In genomic region chr3:24303057-24303754, GRCh38 we compare ENCODE assay signal across 17 cellular contexts.
"Had no signal": no experiment of that assay in that cellular context is flagged by ENCODE, and none has a peak within 500 bp of the region (broad histone marks: within the 10 kb centered on the region; RNA-seq: fewer than 3 reads in every experiment).

No MANE protein-coding gene starts in this region.

- H3K9me3 Mint-ChIP-seq: memory B cell had no signal

- DNase-seq: activated CD4-positive, alpha-beta T cell treated with anti-CD3 and anti-CD28 coated beads for 4 hours; activated CD8-positive, alpha-beta memory T cell treated with anti-CD3 and anti-CD28 coated beads, Interleukin-2, amount 50 U/mL, for 48 hours; activated CD8-positive, alpha-beta T cell treated with anti-CD3 and anti-CD28 coated beads, Interleukin-2, amount 10 ng/mL, durations not matched to agents 7 days and 5 days; activated naive CD4-positive, alpha-beta T cell; dorsolateral prefrontal cortex; esophagus squamous epithelium; foreskin keratinocyte; heart left ventricle; stimulated activated CD4-positive, alpha-beta T cell treated with anti-CD3 and anti-CD28 coated beads, Interleukin-2, amount 100 ng/mL, for 48 hours; stimulated activated naive CD4-positive, alpha-beta T cell treated with Interleukin-2 at 50 U/mL for 16 hours; upper lobe of right lung; WERI-Rb-1 had no signal

- H3K4me1 ChIP-seq: left lung had no signal

- H3K4me3 Mint-ChIP-seq: activated CD8-positive, alpha-beta T cell treated with anti-CD3 and anti-CD28 coated beads, Interleukin-2, amount 10 ng/mL, durations not matched to agents 7 days and 5 days; memory B cell had no signal

- H3K36me3 Mint-ChIP-seq: memory B cell had no signal

- H3K9me3 ChIP-seq: esophagus squamous epithelium, heart left ventricle, left lung, suprapubic skin, upper lobe of right lung had no signal

- H3K27ac Mint-ChIP-seq: activated CD8-positive, alpha-beta T cell treated with anti-CD3 and anti-CD28 coated beads, Interleukin-2, amount 10 ng/mL, durations not matched to agents 7 days and 5 days; memory B cell had no signal

- ATAC-seq: activated CD8-positive, alpha-beta T cell treated with anti-CD3 and anti-CD28 coated beads, Interleukin-2, amount 10 ng/mL, durations not matched to agents 7 days and 5 days; foreskin keratinocyte; heart left ventricle; left lung; upper lobe of right lung had no signal

- H3K4me3 ChIP-seq: dorsolateral prefrontal cortex, esophagus squamous epithelium, heart left ventricle, left lung, suprapubic skin, upper lobe of right lung had no signal

- FAIRE-seq: astrocyte, endometrium had no signal

- H3K4me1 Mint-ChIP-seq: memory B cell had no signal

- H3K27me3 Mint-ChIP-seq: memory B cell had no signal

- H3K36me3 ChIP-seq: esophagus squamous epithelium, heart left ventricle, left lung, suprapubic skin, upper lobe of right lung, WERI-Rb-1 had no signal

- H3K27ac ChIP-seq: dorsolateral prefrontal cortex, esophagus squamous epithelium, foreskin keratinocyte, heart left ventricle, left lung, suprapubic skin, upper lobe of right lung, WERI-Rb-1 had no signal

- H3K27me3 ChIP-seq: dorsolateral prefrontal cortex, esophagus squamous epithelium, foreskin keratinocyte, heart left ventricle, left lung, suprapubic skin, upper lobe of right lung had no signal
